19 cellular contexts compared by ENCODE assay signal in the genomic region with DNA sequence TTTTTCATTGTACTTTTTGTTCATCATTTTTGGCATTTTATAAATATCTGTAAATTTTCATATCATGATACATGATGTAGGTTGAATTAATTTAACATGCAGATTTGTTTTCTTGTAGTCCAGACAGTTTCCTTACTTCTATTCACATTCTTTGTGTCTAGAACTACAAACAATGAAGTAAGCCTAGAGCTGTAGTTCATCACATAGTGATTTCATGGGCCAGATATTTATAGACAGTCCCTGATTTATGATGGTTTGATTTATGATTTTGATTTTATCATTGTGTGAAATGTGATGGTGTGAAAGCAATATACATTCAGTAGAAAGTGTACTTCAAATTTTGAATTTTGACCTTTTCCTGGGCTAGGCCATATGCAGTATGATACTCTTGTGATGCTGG.
"Had no signal": no experiment of that assay in that cellular context is flagged by ENCODE, and none has a peak within 500 bp of the region (broad histone marks: within the 10 kb centered on the region; RNA-seq: fewer than 3 reads in every experiment).

No MANE protein-coding gene starts in this region.

- H3K27me3 Mint-ChIP-seq: activated CD4-positive, alpha-beta T cell treated with anti-CD3 and anti-CD28 coated beads for 36 hours; activated naive CD8-positive, alpha-beta T cell treated with anti-CD3 and anti-CD28 coated beads, Interleukin-2, amount 10 ng/mL, durations not matched to agents 7 days and 5 days; natural killer cell treated with Interleukin-12 subunit alpha and Interleukin-12 subunit beta and Interleukin-15 and Interleukin-18, amount 100 ng/mL, for 72 hours had no signal

- H3K4me3 Mint-ChIP-seq: activated CD4-positive, alpha-beta T cell treated with anti-CD3 and anti-CD28 coated beads for 36 hours; activated CD8-positive, alpha-beta T cell treated with anti-CD3 and anti-CD28 coated beads for 36 hours; activated naive CD8-positive, alpha-beta T cell treated with anti-CD3 and anti-CD28 coated beads, Interleukin-2, amount 10 ng/mL, durations not matched to agents 7 days and 5 days; natural killer cell treated with Interleukin-12 subunit alpha and Interleukin-12 subunit beta and Interleukin-15 and Interleukin-18, amount 100 ng/mL, for 72 hours; stimulated activated naive CD8-positive, alpha-beta T cell treated with anti-CD3 and anti-CD28 coated beads, Interleukin-15, Interleukin-2, amounts not matched to agents 100 ng/mL and 50 ng/mL, for 24 hours had no signal

- H3K9me3 Mint-ChIP-seq: natural killer cell treated with Interleukin-12 subunit alpha and Interleukin-12 subunit beta and Interleukin-15 and Interleukin-18, amount 100 ng/mL, for 72 hours; stimulated activated naive CD8-positive, alpha-beta T cell treated with anti-CD3 and anti-CD28 coated beads, Interleukin-15, Interleukin-2, amounts not matched to agents 100 ng/mL and 50 ng/mL, for 24 hours had no signal

- H3K36me3 ChIP-seq: colonic mucosa, upper lobe of left lung had no signal

- H3K27me3 ChIP-seq: ascending aorta, colonic mucosa, upper lobe of left lung had no signal

- ATAC-seq: activated CD4-positive, alpha-beta T cell treated with anti-CD3 and anti-CD28 coated beads for 36 hours; activated CD8-positive, alpha-beta T cell treated with anti-CD3 and anti-CD28 coated beads for 36 hours; left cardiac atrium; natural killer cell treated with Interleukin-12 subunit alpha and Interleukin-12 subunit beta and Interleukin-15 and Interleukin-18, amount 100 ng/mL, for 72 hours; psoas muscle; sciatic nerve had no signal

- H3K4me1 Mint-ChIP-seq: activated CD4-positive, alpha-beta T cell treated with anti-CD3 and anti-CD28 coated beads for 36 hours; activated naive CD8-positive, alpha-beta T cell treated with anti-CD3 and anti-CD28 coated beads, Interleukin-2, amount 10 ng/mL, durations not matched to agents 7 days and 5 days had no signal

- H3K4me1 ChIP-seq: colonic mucosa, psoas muscle, upper lobe of left lung had no signal

- H3K9me3 ChIP-seq: ascending aorta, colonic mucosa had no signal

- H3K27ac ChIP-seq: ascending aorta, colonic mucosa, psoas muscle, upper lobe of left lung, VCaP had no signal

- H3K36me3 Mint-ChIP-seq: activated naive CD8-positive, alpha-beta T cell treated with anti-CD3 and anti-CD28 coated beads, Interleukin-2, amount 10 ng/mL, durations not matched to agents 7 days and 5 days had no signal

- DNase-seq: activated CD4-positive, alpha-beta T cell treated with anti-CD3 and anti-CD28 coated beads for 36 hours; activated CD8-positive, alpha-beta memory T cell treated with anti-CD3 and anti-CD28 coated beads, Interleukin-2, amount 50 U/mL, for 4 hours; activated CD8-positive, alpha-beta T cell treated with anti-CD3 and anti-CD28 coated beads for 36 hours; activated naive CD8-positive, alpha-beta T cell treated with anti-CD3 and anti-CD28 coated beads, Interleukin-2, amount 10 ng/mL, durations not matched to agents 7 days and 5 days; caudate nucleus; colonic mucosa; effector CD8-positive, alpha-beta T cell; hippocampal formation; left cardiac atrium; occipital lobe; psoas muscle; stimulated activated CD4-positive, alpha-beta T cell treated with anti-CD3 and anti-CD28 coated beads, Interleukin-4, amount 100 ng/mL, for 1 hour; upper lobe of left lung had no signal

- H3K27ac Mint-ChIP-seq: activated CD4-positive, alpha-beta T cell treated with anti-CD3 and anti-CD28 coated beads for 36 hours; activated CD8-positive, alpha-beta T cell treated with anti-CD3 and anti-CD28 coated beads for 36 hours; activated naive CD8-positive, alpha-beta T cell treated with anti-CD3 and anti-CD28 coated beads, Interleukin-2, amount 10 ng/mL, durations not matched to agents 7 days and 5 days; natural killer cell treated with Interleukin-12 subunit alpha and Interleukin-12 subunit beta and Interleukin-15 and Interleukin-18, amount 100 ng/mL, for 72 hours; stimulated activated naive CD8-positive, alpha-beta T cell treated with anti-CD3 and anti-CD28 coated beads, Interleukin-15, Interleukin-2, amounts not matched to agents 100 ng/mL and 50 ng/mL, for 24 hours had no signal

- H3K4me3 ChIP-seq: ascending aorta, colonic mucosa, lung, psoas muscle, upper lobe of left lung had no signal
